9 cellular contexts compared by ENCODE assay signal in genomic region chr11:27211370-27212127, GRCh38.
DNase-seq lines count a peak whose midpoint lies in the region; ATAC-seq and TF ChIP-seq lines count a peak whose summit lies in the region.
"Had no signal": no experiment of that assay in that cellular context is flagged by ENCODE, and none has a peak within 500 bp of the region (broad histone marks: within the 10 kb centered on the region; RNA-seq: fewer than 3 reads in every experiment).

No MANE protein-coding gene starts in this region.

- DNase-seq in NCI-H2196 (lab: John Stamatoyannopoulos, UW; ENCODE audit: unreplicated experiment) (peak; percentile 13), NCI-H2196 treated with DMSO at 0.1 percent for 48 hours (lab: John Stamatoyannopoulos, UW; ENCODE audit: unreplicated experiment) (no peak), HFFc6 (no peak), astrocyte of the spinal cord (ENCODE audit: low read depth, low spot score) (no peak), mesendoderm (no peak), COR-L47 (lab: John Stamatoyannopoulos, UW) (no peak)
- DNase-seq: C1 segment of cervical spinal cord had no signal

- H4K8ac ChIP-seq in mesendoderm (ENCODE audit: low read depth, low read length), result no peak overlapping the region

- no peaks in the 10 kb centered on the region for H3K79me1 ChIP-seq in mesendoderm (ENCODE audit: low read length)

- H3K4me3 Mint-ChIP-seq in HFFc6, result no peak overlapping the region

- no peak overlapping the region for H3K27ac ChIP-seq in mesendoderm (ENCODE audit: low read depth, low read length)

- H3K18ac ChIP-seq in mesendoderm (ENCODE audit: low read length), result peak overlapping the region; percentile 23

- peaks cover 91% of the 10 kb centered on the region for H3K4me1 Mint-ChIP-seq in HFFc6 (ENCODE audit: low read depth)

- TF ChIP-seq CTCF in HFFc6 (IDR thresholded peaks at IDR 0.05) (peak; percentile 74), astrocyte of the spinal cord (IDR thresholded peaks at IDR 0.05; ENCODE audit: low read depth, low read length) (peak; percentile 49)

- no peak overlapping the region for H2AK5ac ChIP-seq in mesendoderm (ENCODE audit: low read length)

- peaks cover 8% of the 10 kb centered on the region for H3K4me1 ChIP-seq in mesendoderm (ENCODE audit: control insufficient read depth, low read depth, low read length)

- H3K4me2 ChIP-seq in mesendoderm (ENCODE audit: low read length), result no peak overlapping the region

- in situ Hi-C loops in astrocyte of the spinal cord (cut with HindIII; ENCODE audit: low sequenced_read_pairs), result no loop called here

- no CpG with 5 or more reads among the region's 8 CpGs for WGBS in mesendoderm (ENCODE audit: extremely low coverage, insufficient coverage, low lambda C conversion rate)

- no peaks in the 10 kb centered on the region for H3K27me3 Mint-ChIP-seq in HFFc6 (ENCODE audit: insufficient read depth)

- H2BK15ac ChIP-seq in mesendoderm (replicated peaks; ENCODE audit: low read depth), result no peak overlapping the region

- H3K4ac ChIP-seq in mesendoderm (ENCODE audit: low read depth, low read length), result no peak overlapping the region

- H3K79me2 ChIP-seq in mesendoderm (ENCODE audit: control insufficient read depth, insufficient read depth, low read length), result no peaks in the 10 kb centered on the region

- no peak overlapping the region for H3K23ac ChIP-seq in mesendoderm (ENCODE audit: low read length)

- H3K4me3 ChIP-seq in astrocyte of the spinal cord (ENCODE audit: low read depth, low read length) (no peak overlapping the region), mesendoderm (ENCODE audit: low read length) (no peak overlapping the region)

- no peak overlapping the region for H3K9ac ChIP-seq in mesendoderm (ENCODE audit: low read length)

- ATAC-seq in GM19397 (IDR thresholded peaks at IDR 0.05; ENCODE audit: unreplicated experiment) (no peak), HG03378 (IDR thresholded peaks at IDR 0.05; ENCODE audit: unreplicated experiment) (no peak)

- no peak overlapping the region for H3K56ac ChIP-seq in mesendoderm (ENCODE audit: low read length)

- no peak overlapping the region for H2BK5ac ChIP-seq in mesendoderm (ENCODE audit: low read length)

- H2BK120ac ChIP-seq in mesendoderm (ENCODE audit: low read depth, low read length), result no peak overlapping the region

- H4K5ac ChIP-seq in mesendoderm (ENCODE audit: low read length), result no peak overlapping the region

- peak overlapping the region; percentile 94 for H3K27ac Mint-ChIP-seq in HFFc6

- no peaks in the 10 kb centered on the region for H3K36me3 Mint-ChIP-seq in HFFc6 (ENCODE audit: low read depth)

- H3K36me3 ChIP-seq in mesendoderm (ENCODE audit: control insufficient read depth, insufficient read depth, low read length), result no peaks in the 10 kb centered on the region

- no peaks in the 10 kb centered on the region for H3K27me3 ChIP-seq in mesendoderm (ENCODE audit: insufficient read depth, low read length, poor library complexity)

- no peaks in the 10 kb centered on the region for H3K9me3 Mint-ChIP-seq in HFFc6
